In the genomic region with DNA sequence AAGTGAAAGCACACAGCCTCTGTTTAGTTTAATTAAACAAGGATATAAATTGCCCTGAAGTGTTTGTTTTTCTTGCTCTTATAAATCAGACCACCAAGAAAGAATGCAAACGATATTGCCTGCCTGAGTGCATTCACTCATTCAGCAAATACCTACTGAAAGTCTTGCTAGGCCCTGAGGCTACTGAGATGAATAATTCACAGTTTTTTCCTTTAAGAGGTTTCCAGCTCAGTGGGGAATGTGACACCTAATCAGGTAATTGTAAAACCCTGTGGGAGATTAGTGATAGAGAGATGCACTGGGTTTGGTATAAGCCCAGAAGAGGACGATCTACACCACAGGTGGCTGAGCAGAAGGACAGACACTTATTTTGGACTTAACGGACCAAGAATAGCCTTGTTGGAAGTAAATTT, we compare ENCODE assay signal across 1 cellular context.
TF ChIP-seq lines count a peak whose summit lies in the region.

No MANE protein-coding gene starts in this region.

TF ChIP-seq in H1, 55 proteins besides CTCF, POLR2A, EP300 and RAD21:
- TF ChIP-seq BCL11A (IDR thresholded peaks at IDR 0.05; ENCODE audit: low read depth in 2 of 2, low read length in 2 of 2) = peak in 1 of 2 experiments; percentile 33
- TF ChIP-seq TEAD4 (IDR thresholded peaks at IDR 0.05; ENCODE audit: low read depth, low read length) = peak; percentile 58; the same call in 1 of the 2 replicates
- TF ChIP-seq CHD2 (IDR thresholded peaks at IDR 0.05; ENCODE audit: low read length) = no peak
- no peak for TF ChIP-seq SIX5 (IDR thresholded peaks at IDR 0.05; ENCODE audit: low read depth, low read length)
- TF ChIP-seq NANOG (IDR thresholded peaks at IDR 0.05; ENCODE audit: insufficient read depth, low read depth, low read length, poor library complexity, severe bottlenecking) = peak; percentile 59
- TF ChIP-seq, protein P1, sequence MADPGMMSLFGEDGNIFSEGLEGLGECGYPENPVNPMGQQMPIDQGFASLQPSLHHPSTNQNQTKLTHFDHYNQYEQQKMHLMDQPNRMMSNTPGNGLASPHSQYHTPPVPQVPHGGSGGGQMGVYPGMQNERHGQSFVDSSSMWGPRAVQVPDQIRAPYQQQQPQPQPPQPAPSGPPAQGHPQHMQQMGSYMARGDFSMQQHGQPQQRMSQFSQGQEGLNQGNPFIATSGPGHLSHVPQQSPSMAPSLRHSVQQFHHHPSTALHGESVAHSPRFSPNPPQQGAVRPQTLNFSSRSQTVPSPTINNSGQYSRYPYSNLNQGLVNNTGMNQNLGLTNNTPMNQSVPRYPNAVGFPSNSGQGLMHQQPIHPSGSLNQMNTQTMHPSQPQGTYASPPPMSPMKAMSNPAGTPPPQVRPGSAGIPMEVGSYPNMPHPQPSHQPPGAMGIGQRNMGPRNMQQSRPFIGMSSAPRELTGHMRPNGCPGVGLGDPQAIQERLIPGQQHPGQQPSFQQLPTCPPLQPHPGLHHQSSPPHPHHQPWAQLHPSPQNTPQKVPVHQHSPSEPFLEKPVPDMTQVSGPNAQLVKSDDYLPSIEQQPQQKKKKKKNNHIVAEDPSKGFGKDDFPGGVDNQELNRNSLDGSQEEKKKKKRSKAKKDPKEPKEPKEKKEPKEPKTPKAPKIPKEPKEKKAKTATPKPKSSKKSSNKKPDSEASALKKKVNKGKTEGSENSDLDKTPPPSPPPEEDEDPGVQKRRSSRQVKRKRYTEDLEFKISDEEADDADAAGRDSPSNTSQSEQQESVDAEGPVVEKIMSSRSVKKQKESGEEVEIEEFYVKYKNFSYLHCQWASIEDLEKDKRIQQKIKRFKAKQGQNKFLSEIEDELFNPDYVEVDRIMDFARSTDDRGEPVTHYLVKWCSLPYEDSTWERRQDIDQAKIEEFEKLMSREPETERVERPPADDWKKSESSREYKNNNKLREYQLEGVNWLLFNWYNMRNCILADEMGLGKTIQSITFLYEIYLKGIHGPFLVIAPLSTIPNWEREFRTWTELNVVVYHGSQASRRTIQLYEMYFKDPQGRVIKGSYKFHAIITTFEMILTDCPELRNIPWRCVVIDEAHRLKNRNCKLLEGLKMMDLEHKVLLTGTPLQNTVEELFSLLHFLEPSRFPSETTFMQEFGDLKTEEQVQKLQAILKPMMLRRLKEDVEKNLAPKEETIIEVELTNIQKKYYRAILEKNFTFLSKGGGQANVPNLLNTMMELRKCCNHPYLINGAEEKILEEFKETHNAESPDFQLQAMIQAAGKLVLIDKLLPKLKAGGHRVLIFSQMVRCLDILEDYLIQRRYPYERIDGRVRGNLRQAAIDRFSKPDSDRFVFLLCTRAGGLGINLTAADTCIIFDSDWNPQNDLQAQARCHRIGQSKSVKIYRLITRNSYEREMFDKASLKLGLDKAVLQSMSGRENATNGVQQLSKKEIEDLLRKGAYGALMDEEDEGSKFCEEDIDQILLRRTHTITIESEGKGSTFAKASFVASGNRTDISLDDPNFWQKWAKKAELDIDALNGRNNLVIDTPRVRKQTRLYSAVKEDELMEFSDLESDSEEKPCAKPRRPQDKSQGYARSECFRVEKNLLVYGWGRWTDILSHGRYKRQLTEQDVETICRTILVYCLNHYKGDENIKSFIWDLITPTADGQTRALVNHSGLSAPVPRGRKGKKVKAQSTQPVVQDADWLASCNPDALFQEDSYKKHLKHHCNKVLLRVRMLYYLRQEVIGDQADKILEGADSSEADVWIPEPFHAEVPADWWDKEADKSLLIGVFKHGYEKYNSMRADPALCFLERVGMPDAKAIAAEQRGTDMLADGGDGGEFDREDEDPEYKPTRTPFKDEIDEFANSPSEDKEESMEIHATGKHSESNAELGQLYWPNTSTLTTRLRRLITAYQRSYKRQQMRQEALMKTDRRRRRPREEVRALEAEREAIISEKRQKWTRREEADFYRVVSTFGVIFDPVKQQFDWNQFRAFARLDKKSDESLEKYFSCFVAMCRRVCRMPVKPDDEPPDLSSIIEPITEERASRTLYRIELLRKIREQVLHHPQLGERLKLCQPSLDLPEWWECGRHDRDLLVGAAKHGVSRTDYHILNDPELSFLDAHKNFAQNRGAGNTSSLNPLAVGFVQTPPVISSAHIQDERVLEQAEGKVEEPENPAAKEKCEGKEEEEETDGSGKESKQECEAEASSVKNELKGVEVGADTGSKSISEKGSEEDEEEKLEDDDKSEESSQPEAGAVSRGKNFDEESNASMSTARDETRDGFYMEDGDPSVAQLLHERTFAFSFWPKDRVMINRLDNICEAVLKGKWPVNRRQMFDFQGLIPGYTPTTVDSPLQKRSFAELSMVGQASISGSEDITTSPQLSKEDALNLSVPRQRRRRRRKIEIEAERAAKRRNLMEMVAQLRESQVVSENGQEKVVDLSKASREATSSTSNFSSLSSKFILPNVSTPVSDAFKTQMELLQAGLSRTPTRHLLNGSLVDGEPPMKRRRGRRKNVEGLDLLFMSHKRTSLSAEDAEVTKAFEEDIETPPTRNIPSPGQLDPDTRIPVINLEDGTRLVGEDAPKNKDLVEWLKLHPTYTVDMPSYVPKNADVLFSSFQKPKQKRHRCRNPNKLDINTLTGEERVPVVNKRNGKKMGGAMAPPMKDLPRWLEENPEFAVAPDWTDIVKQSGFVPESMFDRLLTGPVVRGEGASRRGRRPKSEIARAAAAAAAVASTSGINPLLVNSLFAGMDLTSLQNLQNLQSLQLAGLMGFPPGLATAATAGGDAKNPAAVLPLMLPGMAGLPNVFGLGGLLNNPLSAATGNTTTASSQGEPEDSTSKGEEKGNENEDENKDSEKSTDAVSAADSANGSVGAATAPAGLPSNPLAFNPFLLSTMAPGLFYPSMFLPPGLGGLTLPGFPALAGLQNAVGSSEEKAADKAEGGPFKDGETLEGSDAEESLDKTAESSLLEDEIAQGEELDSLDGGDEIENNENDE (IDR thresholded peaks at IDR 0.05; ENCODE audit: insufficient replicate concordance, low read length) = peak; percentile 63
- TF ChIP-seq HDAC2 (IDR thresholded peaks at IDR 0.05; ENCODE audit: borderline replicate concordance in 1 of 2, low read depth in 2 of 2, low read length in 2 of 2) = peak in 1 of 2 experiments; percentile 61; a peak in 1 of 4 replicates
TF ChIP-seq in H1: peak in this region for 5.
